Comparison of ENCODE assay signal across 8 cellular contexts in the genomic region with DNA sequence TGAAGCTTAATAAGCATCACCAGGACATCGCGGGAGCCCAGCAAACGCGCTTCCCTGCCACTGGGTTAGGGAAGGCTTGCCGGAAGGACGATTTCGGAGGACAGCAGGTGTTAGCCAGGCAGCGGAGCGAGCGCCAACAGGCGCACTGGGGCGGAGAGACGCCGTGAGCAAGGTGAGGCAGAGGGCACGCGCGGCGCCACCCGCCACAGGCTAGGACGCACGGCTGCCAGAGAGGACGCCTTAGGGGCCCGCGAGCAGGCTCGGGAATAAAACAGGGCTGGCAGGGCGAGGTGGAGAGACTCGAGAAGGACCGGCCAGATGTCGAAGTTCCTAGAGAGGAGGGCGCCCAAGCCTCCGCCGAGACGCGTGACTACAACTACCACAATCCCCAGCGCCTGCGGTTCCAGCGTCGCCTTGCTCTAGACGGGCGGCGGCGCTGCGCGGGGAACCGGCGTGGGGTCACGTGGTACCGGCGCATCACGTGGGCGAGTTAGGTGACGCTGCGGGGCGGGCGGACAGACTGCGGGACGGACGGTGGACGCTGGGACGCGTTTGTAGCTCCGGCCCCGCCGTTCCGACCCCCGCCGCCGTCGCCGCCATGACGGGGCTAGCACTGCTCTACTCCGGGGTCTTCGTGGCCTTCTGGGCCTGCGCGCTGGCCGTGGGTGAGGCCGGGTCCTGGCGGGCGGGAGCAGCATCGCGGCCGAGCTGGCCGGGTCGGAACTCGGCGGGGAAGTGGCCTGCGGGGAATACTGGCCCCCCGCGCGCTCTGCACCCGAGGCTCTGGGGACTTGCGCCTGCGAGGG. TPM values are rescaled to one million over a fixed set of nuclear protein-coding genes. Genes with fewer than 3 reads are reported as not detected.
DNase-seq lines count a peak whose midpoint lies in the region; ATAC-seq and TF ChIP-seq lines count a peak whose summit lies in the region.

A gene (plus strand): TSS at position 518 of the 806 bp plus-strand sequence. CDS start 81 bp downstream, at position 599.

- DNase-seq in GM10248 (ENCODE audit: extremely low spot score): peak; percentile 97
- DNase-seq in NCI-H1092 treated with DMSO at 0.1 percent for 48 hours (lab: John Stamatoyannopoulos, UW): peak; percentile 97
- peak; percentile 95 for DNase-seq in globus pallidus (ENCODE audit: low spot score)
- DNase-seq in occipital lobe (lab: John Stamatoyannopoulos, UW): peak; percentile 95
- peak; percentile 99 for DNase-seq in suprapubic skin (ENCODE audit: low spot score in 2 of 2)

- peaks cover 59% of the 10 kb centered on the region for H3K4me1 Mint-ChIP-seq in activated naive CD4-positive, alpha-beta T cell treated with anti-CD3 and anti-CD28 coated beads, Interleukin-2, amount 50 U/mL, for 24 hours

- no peak for TF ChIP-seq EP300 in suprapubic skin (IDR thresholded peaks at IDR 0.05)

- peaks cover 26% of the 10 kb centered on the region for H3K36me3 Mint-ChIP-seq in activated naive CD4-positive, alpha-beta T cell treated with anti-CD3 and anti-CD28 coated beads, Interleukin-2, amount 50 U/mL, for 24 hours

- peak within 1 kb of the TSS; percentile 92 for H3K4me3 Mint-ChIP-seq in activated naive CD4-positive, alpha-beta T cell treated with anti-CD3 and anti-CD28 coated beads, Interleukin-2, amount 50 U/mL, for 24 hours

- peaks cover 60% of the 10 kb centered on the region for H3K4me1 ChIP-seq in suprapubic skin

- no peaks in the 10 kb centered on the region for H3K27me3 ChIP-seq in suprapubic skin

- no peaks in the 10 kb centered on the region for H3K9me3 Mint-ChIP-seq in activated naive CD4-positive, alpha-beta T cell treated with anti-CD3 and anti-CD28 coated beads, Interleukin-2, amount 50 U/mL, for 24 hours

- peaks cover 24% of the 10 kb centered on the region for H3K36me3 ChIP-seq in suprapubic skin

- peak within 1 kb of the TSS; percentile 91 for H3K27ac Mint-ChIP-seq in activated naive CD4-positive, alpha-beta T cell treated with anti-CD3 and anti-CD28 coated beads, Interleukin-2, amount 50 U/mL, for 24 hours

- peak within 1 kb of the TSS; percentile 90 for H3K4me3 ChIP-seq in suprapubic skin

- no peaks in the 10 kb centered on the region for H3K27me3 Mint-ChIP-seq in activated naive CD4-positive, alpha-beta T cell treated with anti-CD3 and anti-CD28 coated beads, Interleukin-2, amount 50 U/mL, for 24 hours

- peak; percentile 20 for TF ChIP-seq CTCF in GM10248 (IDR thresholded peaks at IDR 0.05; ENCODE audit: control extremely low read depth, extremely low read depth, low read depth, missing control alignments)
- TF ChIP-seq CTCF in suprapubic skin (IDR thresholded peaks at IDR 0.05): peak in 1 of 2 donors; percentile 26

- peak; percentile 39 to 84 for TF ChIP-seq POLR2A in suprapubic skin (IDR thresholded peaks at IDR 0.05)

- 0% methylated on average over 45 of the region's 93 CpGs for WGBS in suprapubic skin

- no peaks in the 10 kb centered on the region for H3K9me3 ChIP-seq in suprapubic skin

- H3K27ac ChIP-seq in suprapubic skin: peak within 1 kb of the TSS; percentile 95

- POLR2A ChIA-PET in GM10248 (lab: Yijun Ruan, JAX): interaction anchor here (0.7 kb wide), 2 partner anchors 13 to 18 kb away, joined by 3 to 4 read pairs; no protein-coding TSS in a partner anchor

- ATAC-seq in HG02610 (IDR thresholded peaks at IDR 0.05; ENCODE audit: unreplicated experiment): peak; percentile 59
- peak; percentile 84 for ATAC-seq in SK-N-SH treated with all-trans-retinoic acid at 6 μM for 48 hours

- CTCF ChIA-PET in GM10248 (lab: Yijun Ruan, JAX): interaction anchor here (0.9 to 3.7 kb wide), 9 partner anchors 14 to 211 kb away, joined by 3 to 9 read pairs (median 6); no protein-coding TSS in a partner anchor

TF ChIP-seq in SK-N-SH treated with all-trans-retinoic acid at 6 μM for 48 hours, 23 proteins besides CTCF, POLR2A, EP300 and RAD21:
- TF ChIP-seq, protein P1, sequence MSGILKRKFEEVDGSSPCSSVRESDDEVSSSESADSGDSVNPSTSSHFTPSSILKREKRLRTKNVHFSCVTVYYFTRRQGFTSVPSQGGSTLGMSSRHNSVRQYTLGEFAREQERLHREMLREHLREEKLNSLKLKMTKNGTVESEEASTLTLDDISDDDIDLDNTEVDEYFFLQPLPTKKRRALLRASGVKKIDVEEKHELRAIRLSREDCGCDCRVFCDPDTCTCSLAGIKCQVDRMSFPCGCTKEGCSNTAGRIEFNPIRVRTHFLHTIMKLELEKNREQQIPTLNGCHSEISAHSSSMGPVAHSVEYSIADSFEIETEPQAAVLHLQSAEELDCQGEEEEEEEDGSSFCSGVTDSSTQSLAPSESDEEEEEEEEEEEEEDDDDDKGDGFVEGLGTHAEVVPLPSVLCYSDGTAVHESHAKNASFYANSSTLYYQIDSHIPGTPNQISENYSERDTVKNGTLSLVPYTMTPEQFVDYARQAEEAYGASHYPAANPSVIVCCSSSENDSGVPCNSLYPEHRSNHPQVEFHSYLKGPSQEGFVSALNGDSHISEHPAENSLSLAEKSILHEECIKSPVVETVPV (CRISPR knock-in tag; IDR thresholded peaks at IDR 0.05): no peak
- no peak for TF ChIP-seq TCF4 (CRISPR knock-in tag; IDR thresholded peaks at IDR 0.05; ENCODE audit: borderline replicate concordance)
- no peak for TF ChIP-seq ZNF70 (CRISPR knock-in tag; IDR thresholded peaks at IDR 0.05)
- TF ChIP-seq, protein P2, sequence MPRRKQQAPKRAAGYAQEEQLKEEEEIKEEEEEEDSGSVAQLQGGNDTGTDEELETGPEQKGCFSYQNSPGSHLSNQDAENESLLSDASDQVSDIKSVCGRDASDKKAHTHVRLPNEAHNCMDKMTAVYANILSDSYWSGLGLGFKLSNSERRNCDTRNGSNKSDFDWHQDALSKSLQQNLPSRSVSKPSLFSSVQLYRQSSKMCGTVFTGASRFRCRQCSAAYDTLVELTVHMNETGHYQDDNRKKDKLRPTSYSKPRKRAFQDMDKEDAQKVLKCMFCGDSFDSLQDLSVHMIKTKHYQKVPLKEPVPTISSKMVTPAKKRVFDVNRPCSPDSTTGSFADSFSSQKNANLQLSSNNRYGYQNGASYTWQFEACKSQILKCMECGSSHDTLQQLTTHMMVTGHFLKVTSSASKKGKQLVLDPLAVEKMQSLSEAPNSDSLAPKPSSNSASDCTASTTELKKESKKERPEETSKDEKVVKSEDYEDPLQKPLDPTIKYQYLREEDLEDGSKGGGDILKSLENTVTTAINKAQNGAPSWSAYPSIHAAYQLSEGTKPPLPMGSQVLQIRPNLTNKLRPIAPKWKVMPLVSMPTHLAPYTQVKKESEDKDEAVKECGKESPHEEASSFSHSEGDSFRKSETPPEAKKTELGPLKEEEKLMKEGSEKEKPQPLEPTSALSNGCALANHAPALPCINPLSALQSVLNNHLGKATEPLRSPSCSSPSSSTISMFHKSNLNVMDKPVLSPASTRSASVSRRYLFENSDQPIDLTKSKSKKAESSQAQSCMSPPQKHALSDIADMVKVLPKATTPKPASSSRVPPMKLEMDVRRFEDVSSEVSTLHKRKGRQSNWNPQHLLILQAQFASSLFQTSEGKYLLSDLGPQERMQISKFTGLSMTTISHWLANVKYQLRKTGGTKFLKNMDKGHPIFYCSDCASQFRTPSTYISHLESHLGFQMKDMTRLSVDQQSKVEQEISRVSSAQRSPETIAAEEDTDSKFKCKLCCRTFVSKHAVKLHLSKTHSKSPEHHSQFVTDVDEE (CRISPR knock-in tag; IDR thresholded peaks at IDR 0.05): no peak
- no peak for TF ChIP-seq OSR1 (CRISPR knock-in tag; IDR thresholded peaks at IDR 0.05)
- TF ChIP-seq ZFP30 (CRISPR knock-in tag; IDR thresholded peaks at IDR 0.05): no peak
- TF ChIP-seq ZNF565 (CRISPR knock-in tag; conservative IDR thresholded peaks at IDR 0.05; ENCODE audit: low read depth): no peak
- TF ChIP-seq SNAI2 (CRISPR knock-in tag; IDR thresholded peaks at IDR 0.05): no peak
- TF ChIP-seq, protein P3, sequence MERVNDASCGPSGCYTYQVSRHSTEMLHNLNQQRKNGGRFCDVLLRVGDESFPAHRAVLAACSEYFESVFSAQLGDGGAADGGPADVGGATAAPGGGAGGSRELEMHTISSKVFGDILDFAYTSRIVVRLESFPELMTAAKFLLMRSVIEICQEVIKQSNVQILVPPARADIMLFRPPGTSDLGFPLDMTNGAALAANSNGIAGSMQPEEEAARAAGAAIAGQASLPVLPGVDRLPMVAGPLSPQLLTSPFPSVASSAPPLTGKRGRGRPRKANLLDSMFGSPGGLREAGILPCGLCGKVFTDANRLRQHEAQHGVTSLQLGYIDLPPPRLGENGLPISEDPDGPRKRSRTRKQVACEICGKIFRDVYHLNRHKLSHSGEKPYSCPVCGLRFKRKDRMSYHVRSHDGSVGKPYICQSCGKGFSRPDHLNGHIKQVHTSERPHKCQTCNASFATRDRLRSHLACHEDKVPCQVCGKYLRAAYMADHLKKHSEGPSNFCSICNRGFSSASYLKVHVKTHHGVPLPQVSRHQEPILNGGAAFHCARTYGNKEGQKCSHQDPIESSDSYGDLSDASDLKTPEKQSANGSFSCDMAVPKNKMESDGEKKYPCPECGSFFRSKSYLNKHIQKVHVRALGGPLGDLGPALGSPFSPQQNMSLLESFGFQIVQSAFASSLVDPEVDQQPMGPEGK (CRISPR knock-in tag; IDR thresholded peaks at IDR 0.05; ENCODE audit: borderline replicate concordance): no peak
- TF ChIP-seq PPARA (CRISPR knock-in tag; IDR thresholded peaks at IDR 0.05; ENCODE audit: borderline replicate concordance): no peak
- no peak for TF ChIP-seq RARB (CRISPR knock-in tag; IDR thresholded peaks at IDR 0.05)
- TF ChIP-seq CSDC2 (CRISPR knock-in tag; IDR thresholded peaks at IDR 0.05): no peak
- TF ChIP-seq ISL1 (CRISPR knock-in tag; IDR thresholded peaks at IDR 0.05): no peak
- no peak for TF ChIP-seq ESRRG (CRISPR knock-in tag; IDR thresholded peaks at IDR 0.05)
- TF ChIP-seq, protein P4, sequence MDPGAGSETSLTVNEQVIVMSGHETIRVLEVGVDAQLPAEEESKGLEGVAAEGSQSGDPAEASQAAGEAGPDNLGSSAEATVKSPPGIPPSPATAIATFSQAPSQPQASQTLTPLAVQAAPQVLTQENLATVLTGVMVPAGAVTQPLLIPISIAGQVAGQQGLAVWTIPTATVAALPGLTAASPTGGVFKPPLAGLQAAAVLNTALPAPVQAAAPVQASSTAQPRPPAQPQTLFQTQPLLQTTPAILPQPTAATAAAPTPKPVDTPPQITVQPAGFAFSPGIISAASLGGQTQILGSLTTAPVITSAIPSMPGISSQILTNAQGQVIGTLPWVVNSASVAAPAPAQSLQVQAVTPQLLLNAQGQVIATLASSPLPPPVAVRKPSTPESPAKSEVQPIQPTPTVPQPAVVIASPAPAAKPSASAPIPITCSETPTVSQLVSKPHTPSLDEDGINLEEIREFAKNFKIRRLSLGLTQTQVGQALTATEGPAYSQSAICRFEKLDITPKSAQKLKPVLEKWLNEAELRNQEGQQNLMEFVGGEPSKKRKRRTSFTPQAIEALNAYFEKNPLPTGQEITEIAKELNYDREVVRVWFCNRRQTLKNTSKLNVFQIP (CRISPR knock-in tag; IDR thresholded peaks at IDR 0.05; ENCODE audit: borderline replicate concordance, low read depth): no peak
- TF ChIP-seq TOX (CRISPR knock-in tag; IDR thresholded peaks at IDR 0.05; ENCODE audit: borderline replicate concordance): no peak
- no peak for TF ChIP-seq ZFP3 (CRISPR knock-in tag; IDR thresholded peaks at IDR 0.05)
- no peak for TF ChIP-seq ZC3H10 (CRISPR knock-in tag; IDR thresholded peaks at IDR 0.05)

RNA-seq across cellular contexts. Expression of the gene that starts here (rescaled TPM):
- total RNA-seq in occipital lobe (183 TPM), suprapubic skin (100 to 1,000 TPM in 3 of 4 donors, 10 to 100 TPM in 1; 95.2 to 193 (median 150) TPM)

Comparison
In these comparisons a context has a peak if more than half of its experiments do, and no peak if none do; other contexts are left out.
1. Peak in every context shown above with its lines: DNase-seq, ATAC-seq, H3K4me3 ChIP-seq and H3K27ac ChIP-seq.